Comparison of ENCODE assay signal across 12 cellular contexts in the genomic region with DNA sequence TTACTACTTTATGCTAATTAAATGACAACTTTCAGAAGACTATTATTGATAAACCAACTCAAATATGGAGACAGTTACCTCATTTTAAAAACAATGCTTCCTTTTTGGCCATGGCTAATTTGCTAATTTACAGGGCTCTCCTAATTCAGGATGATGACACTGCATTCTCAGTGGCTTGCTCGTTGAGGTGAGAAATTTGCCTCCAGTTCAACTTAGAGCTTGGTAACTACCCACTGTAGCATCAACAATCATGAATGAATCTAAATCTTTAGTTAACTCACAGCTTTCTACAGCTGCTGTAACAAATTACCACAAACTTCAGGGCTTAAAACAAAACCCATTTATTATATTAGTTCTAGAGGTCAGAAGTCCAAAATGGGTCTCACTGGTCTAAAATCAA. TPM values are rescaled to one million over a fixed set of nuclear protein-coding genes. Genes with fewer than 3 reads are reported as not detected.
DNase-seq lines count a peak whose midpoint lies in the region; ATAC-seq lines count a peak whose summit lies in the region.
"Had no signal": no experiment of that assay in that cellular context is flagged by ENCODE, and none has a peak within 500 bp of the region (broad histone marks: within the 10 kb centered on the region; RNA-seq: fewer than 3 reads in every experiment).

No MANE protein-coding gene starts in this region.

- no peaks in the 10 kb centered on the region for H3K27me3 Mint-ChIP-seq in activated CD8-positive, alpha-beta memory T cell treated with anti-CD3 and anti-CD28 coated beads, Interleukin-2, amount 10 ng/mL, durations not matched to agents 7 days and 5 days
- no peaks in the 10 kb centered on the region for H3K27me3 Mint-ChIP-seq in activated T-helper 1 cell treated with anti-CD3 and anti-CD28 coated beads, Interleukin-12 subunit alpha, Interleukin-12 subunit beta, Interleukin-2, Interleukin-4 antibody, amounts not matched to agents 30 ng/mL and 10 ng/mL and 1 ng/mL, durations not matched to agents 14 hours and 24 hours and 36 hours (ENCODE audit: insufficient read depth)
- no peaks in the 10 kb centered on the region for H3K27me3 Mint-ChIP-seq in stimulated activated naive CD8-positive, alpha-beta T cell treated with anti-CD3 and anti-CD28 coated beads, Interleukin-15, amount 100 ng/mL, for 72 hours

- peaks cover 50% of the 10 kb centered on the region for H3K36me3 Mint-ChIP-seq in activated CD8-positive, alpha-beta memory T cell treated with anti-CD3 and anti-CD28 coated beads, Interleukin-2, amount 10 ng/mL, durations not matched to agents 7 days and 5 days
- H3K36me3 Mint-ChIP-seq in activated T-helper 1 cell treated with anti-CD3 and anti-CD28 coated beads, Interleukin-12 subunit alpha, Interleukin-12 subunit beta, Interleukin-2, Interleukin-4 antibody, amounts not matched to agents 30 ng/mL and 10 ng/mL and 1 ng/mL, durations not matched to agents 14 hours and 24 hours and 36 hours (ENCODE audit: low read depth) = peaks cover 41% of the 10 kb centered on the region

- CTCF ChIA-PET in activated CD8-positive, alpha-beta memory T cell treated with anti-CD3 and anti-CD28 coated beads, Interleukin-2, amount 10 ng/mL, durations not matched to agents 7 days and 5 days (lab: Charles Lee) = interaction anchor here (0.7 to 0.9 kb wide), 2 partner anchors 14 to 15 kb away, joined by 3 read pairs; no protein-coding TSS in a partner anchor

- H3K4me1 Mint-ChIP-seq in activated CD8-positive, alpha-beta memory T cell treated with anti-CD3 and anti-CD28 coated beads, Interleukin-2, amount 10 ng/mL, durations not matched to agents 7 days and 5 days = peaks cover 30% of the 10 kb centered on the region
- peaks cover 33% of the 10 kb centered on the region for H3K4me1 Mint-ChIP-seq in activated T-helper 1 cell treated with anti-CD3 and anti-CD28 coated beads, Interleukin-12 subunit alpha, Interleukin-12 subunit beta, Interleukin-2, Interleukin-4 antibody, amounts not matched to agents 30 ng/mL and 10 ng/mL and 1 ng/mL, durations not matched to agents 14 hours and 24 hours and 36 hours (ENCODE audit: low read depth)
- peaks cover 28% of the 10 kb centered on the region for H3K4me1 Mint-ChIP-seq in stimulated activated naive CD8-positive, alpha-beta T cell treated with anti-CD3 and anti-CD28 coated beads, Interleukin-15, amount 100 ng/mL, for 72 hours

- intact Hi-C loops in activated T-helper 1 cell treated with anti-CD3 and anti-CD28 coated beads, Interleukin-12 subunit alpha, Interleukin-12 subunit beta, Interleukin-2, Interleukin-4 antibody, amounts not matched to agents 30 ng/mL and 10 ng/mL and 1 ng/mL, durations not matched to agents 14 hours and 24 hours and 36 hours (cut with micrococcal nuclease) = loop anchor here (1.0 kb wide), 1 partner anchor 14 kb away; the partner anchor contains the start of gene PBRM1

- H3K9me3 Mint-ChIP-seq in activated CD8-positive, alpha-beta memory T cell treated with anti-CD3 and anti-CD28 coated beads, Interleukin-2, amount 10 ng/mL, durations not matched to agents 7 days and 5 days (ENCODE audit: low read depth) = no peaks in the 10 kb centered on the region
- no peaks in the 10 kb centered on the region for H3K9me3 Mint-ChIP-seq in activated T-helper 1 cell treated with anti-CD3 and anti-CD28 coated beads, Interleukin-12 subunit alpha, Interleukin-12 subunit beta, Interleukin-2, Interleukin-4 antibody, amounts not matched to agents 30 ng/mL and 10 ng/mL and 1 ng/mL, durations not matched to agents 14 hours and 24 hours and 36 hours
- H3K9me3 Mint-ChIP-seq in stimulated activated naive CD8-positive, alpha-beta T cell treated with anti-CD3 and anti-CD28 coated beads, Interleukin-15, amount 100 ng/mL, for 72 hours = no peaks in the 10 kb centered on the region

- ATAC-seq in activated CD8-positive, alpha-beta memory T cell treated with anti-CD3 and anti-CD28 coated beads, Interleukin-2, amount 10 ng/mL, durations not matched to agents 7 days and 5 days = no peak
- ATAC-seq in stimulated activated naive CD8-positive, alpha-beta T cell treated with anti-CD3 and anti-CD28 coated beads, Interleukin-15, amount 100 ng/mL, for 72 hours = no peak
- no peak for ATAC-seq in GM18858 (IDR thresholded peaks at IDR 0.05; ENCODE audit: unreplicated experiment)
- ATAC-seq: left lobe of liver had no signal

- H3K4me3 Mint-ChIP-seq in activated CD8-positive, alpha-beta memory T cell treated with anti-CD3 and anti-CD28 coated beads, Interleukin-2, amount 10 ng/mL, durations not matched to agents 7 days and 5 days = no peak overlapping the region
- peak overlapping the region; percentile 9 for H3K4me3 Mint-ChIP-seq in activated T-helper 1 cell treated with anti-CD3 and anti-CD28 coated beads, Interleukin-12 subunit alpha, Interleukin-12 subunit beta, Interleukin-2, Interleukin-4 antibody, amounts not matched to agents 30 ng/mL and 10 ng/mL and 1 ng/mL, durations not matched to agents 14 hours and 24 hours and 36 hours
- H3K4me3 Mint-ChIP-seq in stimulated activated naive CD8-positive, alpha-beta T cell treated with anti-CD3 and anti-CD28 coated beads, Interleukin-15, amount 100 ng/mL, for 72 hours = peak overlapping the region in 1 of 2 donors; percentile 53

- DNase-seq in activated CD8-positive, alpha-beta memory T cell treated with anti-CD3 and anti-CD28 coated beads, Interleukin-2, amount 10 ng/mL, durations not matched to agents 7 days and 5 days = no peak
- DNase-seq in activated CD8-positive, alpha-beta memory T cell treated with anti-CD3 and anti-CD28 coated beads for 24 hours = no peak
- DNase-seq in activated T-helper 1 cell treated with anti-CD3 and anti-CD28 coated beads, Interleukin-12 subunit alpha, Interleukin-12 subunit beta, Interleukin-2, Interleukin-4 antibody, amounts not matched to agents 30 ng/mL and 10 ng/mL and 1 ng/mL, durations not matched to agents 14 hours and 24 hours and 36 hours (ENCODE audit: low spot score) = no peak
- peak; percentile 38 for DNase-seq in glomerular visceral epithelial cell (ENCODE audit: extremely low spot score)
- DNase-seq in stimulated activated naive CD8-positive, alpha-beta T cell treated with anti-CD3 and anti-CD28 coated beads, Interleukin-15, amount 100 ng/mL, for 72 hours = no peak
- no peak for DNase-seq in NCI-H2107 treated with DMSO at 0.1 percent for 48 hours (lab: John Stamatoyannopoulos, UW; ENCODE audit: unreplicated experiment)
- DNase-seq in germinal center (ENCODE audit: low spot score) = no peak
- DNase-seq: ACHN, caudate nucleus, NCI-H2227 treated with DMSO at 0.1 percent for 48 hours had no signal

- H3K27ac Mint-ChIP-seq in activated CD8-positive, alpha-beta memory T cell treated with anti-CD3 and anti-CD28 coated beads, Interleukin-2, amount 10 ng/mL, durations not matched to agents 7 days and 5 days = peak overlapping the region; percentile 88
- H3K27ac Mint-ChIP-seq in activated T-helper 1 cell treated with anti-CD3 and anti-CD28 coated beads, Interleukin-12 subunit alpha, Interleukin-12 subunit beta, Interleukin-2, Interleukin-4 antibody, amounts not matched to agents 30 ng/mL and 10 ng/mL and 1 ng/mL, durations not matched to agents 14 hours and 24 hours and 36 hours = peak overlapping the region; percentile 98
- peak overlapping the region; percentile 43 to 96 for H3K27ac Mint-ChIP-seq in stimulated activated naive CD8-positive, alpha-beta T cell treated with anti-CD3 and anti-CD28 coated beads, Interleukin-15, amount 100 ng/mL, for 72 hours

RNA-seq across cellular contexts. Expression of gene PBRM1, which starts 14.0 kb away (rescaled TPM):
- total RNA-seq in activated CD8-positive, alpha-beta memory T cell treated with anti-CD3 and anti-CD28 coated beads, Interleukin-2, amount 10 ng/mL, durations not matched to agents 7 days and 5 days = 10 to 100 TPM; 69.7 to 73.3 TPM
- 68.6 and 68.8 TPM in 2 replicates for total RNA-seq in activated T-helper 1 cell treated with anti-CD3 and anti-CD28 coated beads, Interleukin-12 subunit alpha, Interleukin-12 subunit beta, Interleukin-2, Interleukin-4 antibody, amounts not matched to agents 30 ng/mL and 10 ng/mL and 1 ng/mL, durations not matched to agents 14 hours and 24 hours and 36 hours

RNA-seq across cellular contexts. Expression of gene GNL3, which starts 14.2 kb away (rescaled TPM):
- 100 to 1,000 TPM in 1 of 2 experiments, 10 to 100 TPM in 1; 86.8 to 116 TPM for total RNA-seq in activated CD8-positive, alpha-beta memory T cell treated with anti-CD3 and anti-CD28 coated beads, Interleukin-2, amount 10 ng/mL, durations not matched to agents 7 days and 5 days
- 241 and 245 TPM in 2 replicates for total RNA-seq in activated T-helper 1 cell treated with anti-CD3 and anti-CD28 coated beads, Interleukin-12 subunit alpha, Interleukin-12 subunit beta, Interleukin-2, Interleukin-4 antibody, amounts not matched to agents 30 ng/mL and 10 ng/mL and 1 ng/mL, durations not matched to agents 14 hours and 24 hours and 36 hours

RNA-seq across cellular contexts. Expression of gene GLT8D1, which starts 33.9 kb away (rescaled TPM):
- 10 to 100 TPM; 37.0 to 46.3 TPM for total RNA-seq in activated CD8-positive, alpha-beta memory T cell treated with anti-CD3 and anti-CD28 coated beads, Interleukin-2, amount 10 ng/mL, durations not matched to agents 7 days and 5 days
- 33.9 and 40.6 TPM in 2 replicates for total RNA-seq in activated T-helper 1 cell treated with anti-CD3 and anti-CD28 coated beads, Interleukin-12 subunit alpha, Interleukin-12 subunit beta, Interleukin-2, Interleukin-4 antibody, amounts not matched to agents 30 ng/mL and 10 ng/mL and 1 ng/mL, durations not matched to agents 14 hours and 24 hours and 36 hours

RNA-seq across cellular contexts. Expression of gene SPCS1, which starts 34.2 kb away (rescaled TPM):
- total RNA-seq in activated CD8-positive, alpha-beta memory T cell treated with anti-CD3 and anti-CD28 coated beads, Interleukin-2, amount 10 ng/mL, durations not matched to agents 7 days and 5 days = 100 to 1,000 TPM in 1 of 2 experiments, 10 to 100 TPM in 1; 87.3 to 106 TPM
- 122 and 132 TPM in 2 replicates for total RNA-seq in activated T-helper 1 cell treated with anti-CD3 and anti-CD28 coated beads, Interleukin-12 subunit alpha, Interleukin-12 subunit beta, Interleukin-2, Interleukin-4 antibody, amounts not matched to agents 30 ng/mL and 10 ng/mL and 1 ng/mL, durations not matched to agents 14 hours and 24 hours and 36 hours
